ENCODE assay signal across 21 cellular contexts in genomic region chr2:150675807-150676206, GRCh38.
"Had no signal": no experiment of that assay in that cellular context is flagged by ENCODE, and none has a peak within 500 bp of the region (broad histone marks: within the 10 kb centered on the region; RNA-seq: fewer than 3 reads in every experiment).

No MANE protein-coding gene starts in this region.

- H3K27ac Mint-ChIP-seq: mesothelial cell of epicardium, natural killer cell had no signal

- DNase-seq: colonic mucosa; dermis blood vessel endothelial cell; effector CD4-positive, alpha-beta T cell; endodermal cell; heart left ventricle; islet precursor cell; mammary epithelial cell; natural killer cell; nucleus accumbens; ovary; right cardiac atrium; stimulated activated CD4-positive, alpha-beta T cell treated with anti-CD3 and anti-CD28 coated beads, Interleukin-2, amount 100 ng/mL, for 48 hours; stimulated activated naive CD8-positive, alpha-beta T cell treated with anti-CD3 and anti-CD28 coated beads, Interleukin-15, Interleukin-2, amounts not matched to agents 100 U/mL and 50 U/mL, for 24 hours; upper lobe of right lung had no signal

- H3K27ac ChIP-seq: colonic mucosa, heart left ventricle, ovary, suprapubic skin, tibial nerve, upper lobe of right lung, vagina had no signal

- H3K4me2 ChIP-seq: smooth muscle cell had no signal

- H3K4me1 Mint-ChIP-seq: natural killer cell had no signal

- H3K36me3 ChIP-seq: colonic mucosa, heart left ventricle, ovary, suprapubic skin, tibial nerve, upper lobe of right lung, vagina had no signal

- H3K9me3 ChIP-seq: colonic mucosa, heart left ventricle, ovary, suprapubic skin, tibial nerve, upper lobe of right lung, vagina had no signal

- H3K4me1 ChIP-seq: colonic mucosa, heart left ventricle, suprapubic skin, tibial nerve, upper lobe of right lung, vagina had no signal

- H3K4me3 Mint-ChIP-seq: endodermal cell, mesothelial cell of epicardium, natural killer cell, neural crest cell had no signal

- H3K9me3 Mint-ChIP-seq: endodermal cell had no signal

- H3K4me3 ChIP-seq: colonic mucosa, heart left ventricle, ovary, smooth muscle cell, suprapubic skin, tibial nerve, upper lobe of right lung, vagina had no signal

- H3K36me3 Mint-ChIP-seq: mesothelial cell of epicardium, natural killer cell had no signal

- H3K27me3 ChIP-seq: colonic mucosa, heart left ventricle, ovary, suprapubic skin, tibial nerve, upper lobe of right lung, vagina had no signal

- ATAC-seq: heart left ventricle; left lobe of liver; natural killer cell; right cardiac atrium; stimulated activated naive CD8-positive, alpha-beta T cell treated with anti-CD3 and anti-CD28 coated beads, Interleukin-15, Interleukin-2, amounts not matched to agents 100 U/mL and 50 U/mL, for 24 hours; upper lobe of right lung had no signal
